In genomic region chr21:45767071-45768006, GRCh38 we compare ENCODE assay signal across 17 cellular contexts.
DNase-seq lines count a peak whose midpoint lies in the region; ATAC-seq and TF ChIP-seq lines count a peak whose summit lies in the region.
"Had no signal": no experiment of that assay in that cellular context is flagged by ENCODE, and none has a peak within 500 bp of the region (broad histone marks: within the 10 kb centered on the region; RNA-seq: fewer than 3 reads in every experiment).

No MANE protein-coding gene starts in this region.

- no peaks in the 10 kb centered on the region for H3K9me2 ChIP-seq in hepatocyte (replicated peaks; ENCODE audit: insufficient read depth)

- H3K4me3 Mint-ChIP-seq in activated CD4-positive, alpha-beta T cell treated with anti-CD3 and anti-CD28 coated beads, Interleukin-2, amount 10 ng/mL, durations not matched to agents 7 days and 5 days: peak overlapping the region; percentile 3
- H3K4me3 Mint-ChIP-seq: WTC11 had no signal

- H3K36me3 Mint-ChIP-seq in activated CD4-positive, alpha-beta T cell treated with anti-CD3 and anti-CD28 coated beads, Interleukin-2, amount 10 ng/mL, durations not matched to agents 7 days and 5 days (ENCODE audit: low read depth): peaks cover 1% of the 10 kb centered on the region
- H3K36me3 Mint-ChIP-seq: WTC11 had no signal

- peak overlapping the region; percentile 94 for H3K27ac Mint-ChIP-seq in activated CD4-positive, alpha-beta T cell treated with anti-CD3 and anti-CD28 coated beads, Interleukin-2, amount 10 ng/mL, durations not matched to agents 7 days and 5 days

- H3K4me3 ChIP-seq in brain microvascular endothelial cell (ENCODE audit: low read depth, low read length): no peak overlapping the region
- no peak overlapping the region for H3K4me3 ChIP-seq in hepatocyte
- H3K4me3 ChIP-seq: ascending aorta, GM12878, HAP-1, tibial nerve had no signal

- POLR2A ChIA-PET in activated CD4-positive, alpha-beta T cell treated with anti-CD3 and anti-CD28 coated beads, Interleukin-2, amount 10 ng/mL, durations not matched to agents 7 days and 5 days (lab: Charles Lee): interaction anchor here (0.6 kb wide), 1 partner anchor 14 kb away, joined by 3 read pairs; no protein-coding TSS in a partner anchor

- no peak for ATAC-seq in HG03097 (IDR thresholded peaks at IDR 0.05; ENCODE audit: low FRiP score, unreplicated experiment)
- ATAC-seq: GM12878, HepG2, WTC11 had no signal

- no peaks in the 10 kb centered on the region for H3K79me2 ChIP-seq in hepatocyte

- no peaks in the 10 kb centered on the region for H4K20me1 ChIP-seq in hepatocyte (ENCODE audit: insufficient read depth, poor library complexity, severe bottlenecking)

- 85% methylated on average over 10 of the region's 13 CpGs for WGBS in hepatocyte (ENCODE audit: low lambda C conversion rate, missing lambda C conversion rate)

- H3K27ac ChIP-seq in brain microvascular endothelial cell (no peak overlapping the region), hepatocyte (no peak overlapping the region)
- H3K27ac ChIP-seq: ascending aorta had no signal

- no peaks in the 10 kb centered on the region for H3K27me3 Mint-ChIP-seq in activated CD4-positive, alpha-beta T cell treated with anti-CD3 and anti-CD28 coated beads, Interleukin-2, amount 10 ng/mL, durations not matched to agents 7 days and 5 days

- no peaks in the 10 kb centered on the region for H3K36me3 ChIP-seq in brain microvascular endothelial cell (replicated peaks)
- no peaks in the 10 kb centered on the region for H3K36me3 ChIP-seq in hepatocyte (replicated peaks; ENCODE audit: insufficient read depth, low read depth)
- H3K36me3 ChIP-seq: ascending aorta, HAP-1, tibial nerve had no signal

- TF ChIP-seq CTCF in brain microvascular endothelial cell (IDR thresholded peaks at IDR 0.05; ENCODE audit: low read depth, low read length, missing control alignments) (no peak), hepatocyte (IDR thresholded peaks at IDR 0.05; ENCODE audit: poor library complexity) (no peak)

- no peaks in the 10 kb centered on the region for H3K9me3 ChIP-seq in hepatocyte (ENCODE audit: low read depth)
- H3K9me3 ChIP-seq: ascending aorta, HAP-1, tibial nerve had no signal

- H3K27me3 ChIP-seq in brain microvascular endothelial cell (replicated peaks) (no peaks in the 10 kb centered on the region), hepatocyte (no peaks in the 10 kb centered on the region)
- H3K27me3 ChIP-seq: ascending aorta, tibial nerve had no signal

- CTCF ChIA-PET in activated CD4-positive, alpha-beta T cell treated with anti-CD3 and anti-CD28 coated beads, Interleukin-2, amount 10 ng/mL, durations not matched to agents 7 days and 5 days (lab: Charles Lee): interaction anchor here (1.1 kb wide), 1 partner anchor 15 kb away, joined by 3 read pairs; no protein-coding TSS in a partner anchor

- H3K4me1 Mint-ChIP-seq in activated CD4-positive, alpha-beta T cell treated with anti-CD3 and anti-CD28 coated beads, Interleukin-2, amount 10 ng/mL, durations not matched to agents 7 days and 5 days: peaks cover 46% of the 10 kb centered on the region
- H3K4me1 Mint-ChIP-seq: WTC11 had no signal

- H3K4me2 ChIP-seq in hepatocyte: no peak overlapping the region

- in situ Hi-C loops in brain microvascular endothelial cell (cut with HindIII; ENCODE audit: low pct_ligation_motif_present, low sequenced_read_pairs): no loop called here

- H3K9me3 Mint-ChIP-seq in activated CD4-positive, alpha-beta T cell treated with anti-CD3 and anti-CD28 coated beads, Interleukin-2, amount 10 ng/mL, durations not matched to agents 7 days and 5 days: peaks cover 3% of the 10 kb centered on the region

- H3K4me1 ChIP-seq in hepatocyte (ENCODE audit: insufficient read depth): peaks cover 6% of the 10 kb centered on the region
- H3K4me1 ChIP-seq: ascending aorta, HAP-1 had no signal

- H2AFZ ChIP-seq in hepatocyte: no peak overlapping the region

- DNase-seq in activated CD8-positive, alpha-beta memory T cell treated with anti-CD3 and anti-CD28 coated beads for 24 hours: peak; percentile 66
- DNase-seq in activated CD8-positive, alpha-beta memory T cell treated with anti-CD3 and anti-CD28 coated beads, Interleukin-2, amount 50 U/mL, for 48 hours: no peak
- DNase-seq in activated CD4-positive, alpha-beta T cell treated with anti-CD3 and anti-CD28 coated beads, Interleukin-2, amount 10 ng/mL, durations not matched to agents 7 days and 5 days: peak; percentile 51
- DNase-seq in brain microvascular endothelial cell (peak; percentile 25), hepatocyte (ENCODE audit: low spot score) (no peak), iPS-NIHi11 (ENCODE audit: low spot score) (no peak)
- DNase-seq in stimulated activated CD8-positive, alpha-beta memory T cell treated with anti-CD3 and anti-CD28 coated beads, Interleukin-4, amount 100 ng/mL, for 48 hours: peak; percentile 41
- DNase-seq: DMS79, NCI-H1417 treated with DMSO at 0.1 percent for 48 hours, NCI-H526 treated with DMSO at 0.1 percent for 48 hours had no signal

Comparison
In these comparisons a context has a peak if more than half of its experiments do, and no peak if none do; other contexts are left out.
1. DNase-seq: peak in activated CD8-positive, alpha-beta memory T cell treated with anti-CD3 and anti-CD28 coated beads for 24 hours (single experiment), activated CD4-positive, alpha-beta T cell treated with anti-CD3 and anti-CD28 coated beads, Interleukin-2, amount 10 ng/mL, durations not matched to agents 7 days and 5 days (single experiment), brain microvascular endothelial cell (single experiment) and stimulated activated CD8-positive, alpha-beta memory T cell treated with anti-CD3 and anti-CD28 coated beads, Interleukin-4, amount 100 ng/mL, for 48 hours (single experiment); none in activated CD8-positive, alpha-beta memory T cell treated with anti-CD3 and anti-CD28 coated beads, Interleukin-2, amount 50 U/mL, for 48 hours (single experiment), hepatocyte (single experiment) and iPS-NIHi11 (single experiment).